9 cellular contexts compared by ENCODE assay signal in the genomic region with DNA sequence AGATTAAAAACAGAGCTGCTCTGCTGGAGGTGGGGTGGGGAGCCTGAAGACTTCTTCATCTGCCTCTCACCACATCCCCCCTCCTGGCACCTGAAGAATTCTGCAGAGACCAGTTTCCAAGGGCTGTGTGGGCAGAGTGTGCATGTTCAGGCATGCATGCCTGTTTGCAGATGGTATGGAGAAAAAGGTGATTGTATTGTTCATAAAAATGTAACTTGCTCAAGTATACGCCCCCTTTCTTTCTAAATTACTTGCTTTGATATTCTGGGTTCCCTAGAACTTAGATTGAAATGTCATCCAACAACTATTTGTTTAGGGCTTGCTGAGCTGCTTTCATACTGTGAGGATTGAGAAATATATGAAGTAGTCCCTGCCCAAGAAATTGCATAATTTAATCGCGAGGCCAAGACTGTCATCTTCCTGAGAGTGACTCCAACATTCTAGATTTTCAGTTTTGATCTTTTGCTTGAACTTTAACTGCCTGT.
DNase-seq lines count a peak whose midpoint lies in the region; ATAC-seq, FAIRE-seq and TF ChIP-seq lines count a peak whose summit lies in the region.
"Had no signal": no experiment of that assay in that cellular context is flagged by ENCODE, and none has a peak within 500 bp of the region (broad histone marks: within the 10 kb centered on the region; RNA-seq: fewer than 3 reads in every experiment).

No MANE protein-coding gene starts in this region.

- FAIRE-seq in bronchial epithelial cell (lab: Jason Lieb, UNC) = no peak

- H3K9me3 ChIP-seq in prostate gland = no peaks in the 10 kb centered on the region

- H3K36me3 ChIP-seq in bronchial epithelial cell (ENCODE audit: control insufficient read depth, insufficient read depth, low read length) (no peaks in the 10 kb centered on the region), prostate gland (no peaks in the 10 kb centered on the region)

- intact Hi-C loops in prostate gland (cut with DNase I) = no loop called here

- TF ChIP-seq CTCF in bronchial epithelial cell (IDR thresholded peaks at IDR 0.05; ENCODE audit: insufficient read depth, low read length, severe bottlenecking) (no peak), prostate gland (IDR thresholded peaks at IDR 0.05) (no peak)

- no peaks in the 10 kb centered on the region for H3K4me1 ChIP-seq in prostate gland (replicated peaks)
- H3K4me1 ChIP-seq: parathyroid adenoma had no signal

- H3K4me3 ChIP-seq in bronchial epithelial cell (ENCODE audit: low read depth, low read length) = no peak overlapping the region
- H3K4me3 ChIP-seq in prostate gland = no peak overlapping the region

- H3K27ac ChIP-seq in prostate gland = no peak overlapping the region
- H3K27ac ChIP-seq: parathyroid adenoma had no signal

- ATAC-seq in GM18868 (IDR thresholded peaks at IDR 0.05; ENCODE audit: unreplicated experiment) = peak; percentile 61

- peak; percentile 42 for DNase-seq in LHCN-M2 (ENCODE audit: low read depth)
- peak; percentile 98 for DNase-seq in bronchial epithelial cell (ENCODE audit: low read depth)
- DNase-seq in prostate gland (ENCODE audit: low spot score) = peak; percentile 15
- no peak for DNase-seq in KBM-7
- DNase-seq in Kasumi-1 (lab: John Stamatoyannopoulos, UW) = no peak
- no peak for DNase-seq in ecto neural progenitor cell (ENCODE audit: low spot score)
- DNase-seq: NCI-H1930 had no signal

- 45% methylated on average over 3 of the region's 3 CpGs for WGBS in prostate gland

- TF ChIP-seq POLR2A in prostate gland (IDR thresholded peaks at IDR 0.05) = no peak

- in situ Hi-C loops in KBM-7 (cut with MboI; ENCODE audit: low pct_unique_long_range_greater_than_20kb, low sequenced_read_pairs) = no loop called here

- H3K27me3 ChIP-seq in bronchial epithelial cell (ENCODE audit: control insufficient read depth, insufficient read depth, low read length) (no peaks in the 10 kb centered on the region), prostate gland (replicated peaks; ENCODE audit: insufficient read depth) (no peaks in the 10 kb centered on the region)

Comparison
In these comparisons a context has a peak if more than half of its experiments do, and no peak if none do; other contexts are left out.
1. DNase-seq: peak in LHCN-M2 (single experiment), bronchial epithelial cell (single experiment) and prostate gland (single experiment); none in KBM-7 (single experiment), Kasumi-1 (0 of 2) and ecto neural progenitor cell (single experiment).